In the genomic region with DNA sequence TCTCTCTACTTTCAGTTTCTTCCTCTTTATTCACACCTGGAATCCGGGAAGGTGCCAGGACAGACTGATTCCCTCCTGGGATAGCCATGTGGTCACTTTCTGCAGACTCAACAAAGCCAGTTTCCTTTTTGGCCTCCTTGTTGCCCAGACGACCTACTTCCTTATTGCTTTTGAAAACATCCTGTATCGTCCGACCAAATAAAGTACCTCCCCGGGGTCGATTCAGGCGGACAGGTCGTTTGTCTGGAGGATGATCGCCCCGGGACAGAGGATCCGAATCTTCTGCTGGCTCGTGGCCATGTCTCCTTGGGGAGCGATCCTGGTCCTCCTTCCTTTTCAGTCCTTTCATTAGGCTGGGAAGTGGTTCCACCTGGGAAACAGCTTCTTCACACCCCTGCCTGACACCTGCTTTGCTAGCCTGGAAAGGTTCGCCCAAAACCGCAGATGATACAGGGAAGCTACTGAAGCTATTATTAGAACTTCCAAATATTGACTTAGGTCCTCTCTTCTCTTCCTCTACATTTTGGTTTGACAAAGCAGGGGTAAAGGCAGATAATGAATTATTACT, we compare ENCODE assay signal across 1 cellular context.
TF ChIP-seq lines count a peak whose summit lies in the region.

No MANE protein-coding gene starts in this region.

TF ChIP-seq in HCT116, 20 proteins besides CTCF, POLR2A, EP300 and RAD21 (continued from another document):
- TF ChIP-seq, protein P1, sequence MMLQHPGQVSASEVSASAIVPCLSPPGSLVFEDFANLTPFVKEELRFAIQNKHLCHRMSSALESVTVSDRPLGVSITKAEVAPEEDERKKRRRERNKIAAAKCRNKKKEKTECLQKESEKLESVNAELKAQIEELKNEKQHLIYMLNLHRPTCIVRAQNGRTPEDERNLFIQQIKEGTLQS (IDR thresholded peaks at IDR 0.05) = no peak
- TF ChIP-seq ZNF274 (IDR thresholded peaks at IDR 0.05; ENCODE audit: low read depth, low read length) (no peak), EZH2phosphoT487 (IDR thresholded peaks at IDR 0.05; ENCODE audit: borderline replicate concordance) (no peak)
